Comparison of ENCODE assay signal across 28 cellular contexts in genomic region chr2:55078956-55079355, GRCh38.
"Had no signal": no experiment of that assay in that cellular context is flagged by ENCODE, and none has a peak within 500 bp of the region (broad histone marks: within the 10 kb centered on the region; RNA-seq: fewer than 3 reads in every experiment).

No MANE protein-coding gene starts in this region.

- ATAC-seq: left lobe of liver; natural killer cell treated with Interleukin-12 subunit alpha and Interleukin-12 subunit beta and Interleukin-15 and Interleukin-18, amount 100 ng/mL, for 72 hours; psoas muscle; right cardiac atrium; stimulated activated memory B cell treated with anti-CD40 and anti-IgM and Interleukin-4, amounts not matched to agents 10 μg/mL and 1 μg/mL and 100 μg/mL, for 72 hours; stimulated activated naive CD8-positive, alpha-beta T cell treated with anti-CD3 and anti-CD28 coated beads, Interleukin-15, Interleukin-2, amounts not matched to agents 100 U/mL and 50 U/mL, for 24 hours had no signal

- H3K36me3 ChIP-seq: esophagus muscularis mucosa, neural progenitor cell, ovary, sigmoid colon, tibial nerve, upper lobe of left lung had no signal

- H3K4me3 Mint-ChIP-seq: memory B cell; natural killer cell treated with Interleukin-12 subunit alpha and Interleukin-12 subunit beta and Interleukin-15 and Interleukin-18, amount 100 ng/mL, for 72 hours; neural progenitor cell; stimulated activated memory B cell treated with anti-CD40 and anti-IgM and Interleukin-4, amounts not matched to agents 10 μg/mL and 1 μg/mL and 100 μg/mL, for 72 hours had no signal

- H3K27me3 Mint-ChIP-seq: memory B cell; stimulated activated memory B cell treated with anti-CD40 and anti-IgM and Interleukin-4, amounts not matched to agents 10 μg/mL and 1 μg/mL and 100 μg/mL, for 72 hours had no signal

- H3K4me1 Mint-ChIP-seq: memory B cell; neural progenitor cell; stimulated activated memory B cell treated with anti-CD40 and anti-IgM and Interleukin-4, amounts not matched to agents 10 μg/mL and 1 μg/mL and 100 μg/mL, for 72 hours had no signal

- H3K36me3 Mint-ChIP-seq: neural progenitor cell had no signal

- H3K4me3 ChIP-seq: coronary artery, esophagus muscularis mucosa, hepatocyte, lung, neural progenitor cell, ovary, psoas muscle, sigmoid colon, testis, tibial nerve, upper lobe of left lung had no signal

- H3K79me2 ChIP-seq: hepatocyte had no signal

- H3K4me2 ChIP-seq: hepatocyte, neural progenitor cell had no signal

- H3K27me3 ChIP-seq: esophagus muscularis mucosa, hepatocyte, neural progenitor cell, ovary, sigmoid colon, testis, tibial nerve, upper lobe of left lung had no signal

- H3K4me1 ChIP-seq: esophagus muscularis mucosa, neural progenitor cell, psoas muscle, sigmoid colon, testis, tibial nerve had no signal

- H3K9ac ChIP-seq: neural progenitor cell had no signal

- H3K9me3 ChIP-seq: esophagus muscularis mucosa, ovary, psoas muscle, sigmoid colon, testis, upper lobe of left lung had no signal

- DNase-seq: dermis blood vessel endothelial cell; effector memory CD4-positive, alpha-beta T cell; head of caudate nucleus; kidney; nucleus accumbens; ovary; posterior cingulate gyrus; psoas muscle; right cardiac atrium; sigmoid colon; stimulated activated CD4-positive, alpha-beta T cell treated with anti-CD3 and anti-CD28 coated beads, Interleukin-4, amount 100 ng/mL, for 4 hours; stimulated activated naive CD8-positive, alpha-beta T cell treated with anti-CD3 and anti-CD28 coated beads, Interleukin-15, Interleukin-2, amounts not matched to agents 100 U/mL and 50 U/mL, for 24 hours; substantia nigra; testis; upper lobe of left lung had no signal

- H3K27ac Mint-ChIP-seq: memory B cell; natural killer cell treated with Interleukin-12 subunit alpha and Interleukin-12 subunit beta and Interleukin-15 and Interleukin-18, amount 100 ng/mL, for 72 hours; neural progenitor cell; stimulated activated memory B cell treated with anti-CD40 and anti-IgM and Interleukin-4, amounts not matched to agents 10 μg/mL and 1 μg/mL and 100 μg/mL, for 72 hours had no signal

- FAIRE-seq: endothelial cell of umbilical vein, frontal cortex, kidney, urothelium cell line had no signal

- H3K9me3 Mint-ChIP-seq: natural killer cell treated with Interleukin-12 subunit alpha and Interleukin-12 subunit beta and Interleukin-15 and Interleukin-18, amount 100 ng/mL, for 72 hours had no signal

- H3K27ac ChIP-seq: coronary artery, esophagus muscularis mucosa, hepatocyte, neural progenitor cell, ovary, psoas muscle, sigmoid colon, testis, tibial nerve, upper lobe of left lung had no signal

- H2AFZ ChIP-seq: hepatocyte had no signal
